ENCODE assay signal across 7 cellular contexts in genomic region chr11:94545641-94546470, GRCh38. TPM values are rescaled to one million over a fixed set of nuclear protein-coding genes. Genes with fewer than 3 reads are reported as not detected.
A peak's percentile ranks its signal among the peaks of the same experiment; 100 is the strongest.
DNase-seq lines count a peak whose midpoint lies in the region; ATAC-seq and TF ChIP-seq lines count a peak whose summit lies in the region.
"Had no signal": no experiment of that assay in that cellular context is flagged by ENCODE, and none has a peak within 500 bp of the region (broad histone marks: within the 10 kb centered on the region; RNA-seq: fewer than 3 reads in every experiment).

No MANE protein-coding gene starts in this region.

- TF ChIP-seq POLR2A in lower leg skin (IDR thresholded peaks at IDR 0.05), result no peak

- peak overlapping the region; percentile 90 to 99 (median 97) for H3K4me2 ChIP-seq in BLaER1 treated with 17β-estradiol and CSF1 and Interleukin-3, amounts not matched to agents 10 nM and 100 nM

- ATAC-seq in GM21825 (IDR thresholded peaks at IDR 0.05; ENCODE audit: unreplicated experiment) (no peak), HG03280 (IDR thresholded peaks at IDR 0.05; ENCODE audit: unreplicated experiment) (no peak)

- peak overlapping the region in 9 of 11 experiments; percentile 94 to 99 (median 96); a peak in 13 of 22 replicates for H3K27ac ChIP-seq in BLaER1 treated with 17β-estradiol and CSF1 and Interleukin-3, amounts not matched to agents 10 nM and 100 nM

- 31 to 40% methylated on average over 19 of the region's 19 CpGs for WGBS in lower leg skin, 2 donors

- H3K9me3 ChIP-seq in BLaER1 treated with 17β-estradiol and CSF1 and Interleukin-3, amounts not matched to agents 10 nM and 100 nM (replicated peaks in 1 of 11), result peaks cover 0 to 11% (median 0%) of the 10 kb centered on the region in 11 experiments; a peak in 6 of 22 replicates

- H3K4me1 ChIP-seq in BLaER1 treated with 17β-estradiol and CSF1 and Interleukin-3, amounts not matched to agents 10 nM and 100 nM, result peaks cover 43 to 74% (median 62%) of the 10 kb centered on the region in 10 experiments

- peaks cover 13 to 61% (median 45%) of the 10 kb centered on the region in 11 experiments; a peak in 21 of 22 replicates for H4K20me1 ChIP-seq in BLaER1 treated with 17β-estradiol and CSF1 and Interleukin-3, amounts not matched to agents 10 nM and 100 nM

- peak overlapping the region; percentile 70 to 83 (median 76) for H3K4me3 ChIP-seq in BLaER1 treated with 17β-estradiol and CSF1 and Interleukin-3, amounts not matched to agents 10 nM and 100 nM
- peak overlapping the region; percentile 34 for H3K4me3 ChIP-seq in lower leg skin (ENCODE audit: low read depth, poor library complexity, severe bottlenecking)

- DNase-seq in RKO (ENCODE audit: low spot score), result peak; percentile 44
- DNase-seq in lower leg skin (ENCODE audit: low spot score in 2 of 2), result no peak
- DNase-seq in NCI-H2227 (lab: John Stamatoyannopoulos, UW; ENCODE audit: unreplicated experiment), result no peak

- H3K36me3 ChIP-seq in BLaER1 treated with 17β-estradiol and CSF1 and Interleukin-3, amounts not matched to agents 10 nM and 100 nM, result peaks cover 0 to 43% (median 29%) of the 10 kb centered on the region in 11 experiments; a peak in 18 of 22 replicates

- TF ChIP-seq CTCF in lower leg skin (IDR thresholded peaks at IDR 0.05), result no peak

- peak overlapping the region; percentile 90 to 98 (median 95); a peak in 19 of 22 replicates for H3K9ac ChIP-seq in BLaER1 treated with 17β-estradiol and CSF1 and Interleukin-3, amounts not matched to agents 10 nM and 100 nM

- H3K27me3 ChIP-seq in BLaER1 treated with 17β-estradiol and CSF1 and Interleukin-3, amounts not matched to agents 10 nM and 100 nM, result no peaks in the 10 kb centered on the region

- intact Hi-C loops in lower leg skin (cut with DNase I; ENCODE audit: low total_unique reads), result no loop called here

RNA-seq across cellular contexts. Expression of gene FUT4, which starts 2.1 kb away (rescaled TPM):
- 1 to 10 TPM; 1.2 to 4.5 (median 2.3) TPM for total RNA-seq in lower leg skin

RNA-seq across cellular contexts. Expression of gene PIWIL4, which starts 21.3 kb away (rescaled TPM):
- total RNA-seq in lower leg skin, result 1 to 10 TPM in 3 of 4 donors, under 1 TPM in 1; 0.67 to 3.3 (median 1.6) TPM

RNA-seq across cellular contexts. Expression of gene C11orf97, which starts 33.6 kb away (rescaled TPM):
- total RNA-seq in lower leg skin, result not detected
- total RNA-seq: T-helper 1 cell treated with Interleukin-12 subunit alpha and Interleukin-12 subunit beta and Interleukin-4 antibody, amounts not matched to agents 30 ng/mL and 1 ng/mL, for 36 hours had no signal

RNA-seq across cellular contexts. Expression of gene ANKRD49, which starts 52.1 kb away (rescaled TPM):
- 10 to 100 TPM in 3 of 4 donors, 1 to 10 TPM in 1; 7.1 to 19.6 (median 15.4) TPM for total RNA-seq in lower leg skin

RNA-seq across cellular contexts. Expression of gene MRE11, which starts 52.2 kb away (rescaled TPM):
- total RNA-seq in lower leg skin, result 10 to 100 TPM; 11.7 to 25.3 (median 13.4) TPM
